In the genomic region with DNA sequence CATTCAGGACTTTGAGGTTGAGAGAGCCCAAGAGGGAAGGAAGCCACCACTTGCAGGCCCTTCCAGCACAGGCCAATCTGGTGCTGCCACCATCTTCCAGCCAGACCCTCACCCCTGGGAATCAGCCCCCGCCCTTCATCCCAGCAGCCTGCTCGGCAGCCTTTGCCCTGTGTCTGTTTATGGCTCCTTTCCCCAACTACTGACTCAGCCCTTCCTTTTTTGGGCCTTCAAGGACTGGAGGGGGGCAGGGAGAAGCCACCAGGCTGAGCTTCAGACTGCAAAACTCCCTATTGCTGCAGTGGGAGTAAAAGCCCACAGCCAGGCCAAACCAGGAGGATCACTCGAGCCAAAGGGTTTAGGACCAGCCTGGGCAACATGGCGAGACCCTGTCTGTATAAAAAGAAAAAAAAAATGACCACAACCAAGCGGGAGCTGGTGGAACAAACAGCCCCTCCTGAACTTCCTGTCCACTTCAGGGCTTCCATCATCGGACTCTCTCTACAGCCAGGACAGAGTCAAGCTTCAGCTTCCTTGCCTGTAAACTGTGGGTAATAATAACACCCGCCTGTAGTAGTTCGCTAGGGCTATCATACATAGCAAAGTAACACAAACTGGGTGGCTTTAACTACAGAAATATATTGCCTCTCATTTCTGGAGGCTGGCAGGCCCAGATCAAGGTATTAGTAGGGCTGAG, we compare ENCODE assay signal across 13 cellular contexts.
DNase-seq lines count a peak whose midpoint lies in the region; ATAC-seq and TF ChIP-seq lines count a peak whose summit lies in the region.
"Had no signal": no experiment of that assay in that cellular context is flagged by ENCODE, and none has a peak within 500 bp of the region (broad histone marks: within the 10 kb centered on the region; RNA-seq: fewer than 3 reads in every experiment).

No MANE protein-coding gene starts in this region.

- H3K9me3 ChIP-seq in esophagus muscularis mucosa (no peaks in the 10 kb centered on the region), muscle layer of duodenum (ENCODE audit: control insufficient read depth in 1 of 2, low read length in 2 of 2) (no peaks in the 10 kb centered on the region), uterus (no peaks in the 10 kb centered on the region)

- H3K4me3 ChIP-seq in esophagus muscularis mucosa, result peak overlapping the region in 2 of 4 donors; percentile 2 to 16
- no peak overlapping the region for H3K4me3 ChIP-seq in muscle layer of duodenum (ENCODE audit: low read depth in 1 of 2, low read length in 2 of 2)
- H3K4me3 ChIP-seq in uterus, result no peak overlapping the region

- intact Hi-C loops in esophagus muscularis mucosa (cut with DNase I) (no loop called here), uterus (cut with DNase I; ENCODE audit: low total_unique reads) (no loop called here)

- TF ChIP-seq EP300 in esophagus muscularis mucosa (IDR thresholded peaks at IDR 0.05), result no peak

- no peaks in the 10 kb centered on the region for H3K36me3 ChIP-seq in esophagus muscularis mucosa
- H3K36me3 ChIP-seq in muscle layer of duodenum (ENCODE audit: control insufficient read depth in 1 of 2, insufficient read depth in 2 of 2, low read length in 2 of 2), result no peaks in the 10 kb centered on the region
- no peaks in the 10 kb centered on the region for H3K36me3 ChIP-seq in uterus

- ATAC-seq in HG02763 (IDR thresholded peaks at IDR 0.05; ENCODE audit: unreplicated experiment), result no peak

- DNase-seq in NOMO-1 treated with DMSO at 0.1 percent for 48 hours (lab: John Stamatoyannopoulos, UW; ENCODE audit: unreplicated experiment), result peak; percentile 24
- no peak for DNase-seq in NOMO-1 treated with dmso at 0.1 percent for 144 hours (lab: John Stamatoyannopoulos, UW; ENCODE audit: unreplicated experiment)
- no peak for DNase-seq in esophagus muscularis mucosa (ENCODE audit: extremely low spot score)
- peak in 1 of 2 donors; percentile 68 for DNase-seq in uterus
- no peak for DNase-seq in NCI-H526 (lab: John Stamatoyannopoulos, UW)
- DNase-seq in NCI-H1930 (lab: John Stamatoyannopoulos, UW), result no peak
- DNase-seq: effector CD4-positive, alpha-beta T cell; midbrain; NCI-H1417 treated with DMSO at 0.1 percent for 48 hours; SW 1271 had no signal

- peaks cover 17 to 44% (median 27%) of the 10 kb centered on the region in 4 donors for H3K4me1 ChIP-seq in esophagus muscularis mucosa
- H3K4me1 ChIP-seq in muscle layer of duodenum (ENCODE audit: control insufficient read depth in 1 of 2, insufficient read depth in 2 of 2, low read length in 2 of 2), result peaks cover 12 to 19% of the 10 kb centered on the region in 2 donors
- H3K4me1 ChIP-seq in uterus, result peaks cover 0 to 12% of the 10 kb centered on the region in 2 donors

- no peaks in the 10 kb centered on the region for H3K27me3 ChIP-seq in esophagus muscularis mucosa
- H3K27me3 ChIP-seq in muscle layer of duodenum (ENCODE audit: low read depth, low read length), result no peaks in the 10 kb centered on the region
- H3K27me3 ChIP-seq in uterus, result no peaks in the 10 kb centered on the region

- 38% methylated on average over 8 of the region's 8 CpGs for WGBS in esophagus muscularis mucosa

- TF ChIP-seq CTCF in esophagus muscularis mucosa (IDR thresholded peaks at IDR 0.05) (no peak), uterus (IDR thresholded peaks at IDR 0.05) (no peak)

- no peak for TF ChIP-seq POLR2A in esophagus muscularis mucosa (IDR thresholded peaks at IDR 0.05; ENCODE audit: low read depth)
- TF ChIP-seq POLR2A in uterus (IDR thresholded peaks at IDR 0.05), result no peak

- H3K27ac ChIP-seq in esophagus muscularis mucosa (replicated peaks in 1 of 4) (peak overlapping the region; percentile 74 to 84 (median 82)), muscle layer of duodenum (ENCODE audit: low read length) (peak overlapping the region; percentile 90), uterus (peak overlapping the region; percentile 66 to 81)
- H3K27ac ChIP-seq: 22Rv1 had no signal
